Comparison of ENCODE assay signal across 8 cellular contexts in genomic region chr10:113680172-113681111, GRCh38. TPM values are rescaled to one million over a fixed set of nuclear protein-coding genes. Genes with fewer than 3 reads are reported as not detected.
DNase-seq lines count a peak whose midpoint lies in the region; ATAC-seq and TF ChIP-seq lines count a peak whose summit lies in the region.

No MANE protein-coding gene starts in this region.

- ATAC-seq in GM18498 (IDR thresholded peaks at IDR 0.05; ENCODE audit: unreplicated experiment) (peak; percentile 28), HG02885 (IDR thresholded peaks at IDR 0.05; ENCODE audit: poor library complexity, unreplicated experiment) (peak; percentile 9), natural killer cell (peak; percentile 16 to 28 (median 17))

- TF ChIP-seq EP300 in transverse colon (IDR thresholded peaks at IDR 0.05; ENCODE audit: low read depth), result no peak

- H3K27me3 ChIP-seq in transverse colon, result no peaks in the 10 kb centered on the region

- H3K4me1 ChIP-seq in transverse colon, result peaks cover 3 to 23% (median 15%) of the 10 kb centered on the region in 4 donors

- no peaks in the 10 kb centered on the region for H3K36me3 ChIP-seq in transverse colon

- intact Hi-C loops in natural killer cell (cut with micrococcal nuclease), result no loop called here
- intact Hi-C loops in transverse colon (cut with DNase I; ENCODE audit: low total_unique reads), result no loop called here

- no peaks in the 10 kb centered on the region for H3K36me3 Mint-ChIP-seq in natural killer cell

- peaks cover 54 to 61% of the 10 kb centered on the region in 2 donors for H3K4me1 Mint-ChIP-seq in natural killer cell

- H3K9me3 ChIP-seq in transverse colon, result peaks cover 0 to 7% of the 10 kb centered on the region in 2 donors

- H3K4me3 Mint-ChIP-seq in natural killer cell, result peak overlapping the region; percentile 96

- H3K27ac Mint-ChIP-seq in natural killer cell, result peak overlapping the region; percentile 92 to 95

- TF ChIP-seq CTCF in 22Rv1 (IDR thresholded peaks at IDR 0.05), result no peak
- no peak for TF ChIP-seq CTCF in fibroblast of mammary gland (conservative IDR thresholded peaks at IDR 0.05; ENCODE audit: control insufficient read depth, insufficient read depth, low read depth, low read length)
- TF ChIP-seq CTCF in natural killer cell (IDR thresholded peaks at IDR 0.05), result no peak
- TF ChIP-seq CTCF in transverse colon (IDR thresholded peaks at IDR 0.05), result no peak

- TF ChIP-seq POLR2A in transverse colon (IDR thresholded peaks at IDR 0.05), result peak; percentile 71

- H3K4me3 ChIP-seq in fibroblast of mammary gland (ENCODE audit: control insufficient read depth, low read depth, low read length) (peak overlapping the region; percentile 97), transverse colon (peak overlapping the region; percentile 77 to 95 (median 92))

- DNase-seq in NCI-H69 (lab: John Stamatoyannopoulos, UW) (peak; percentile 15), fibroblast of mammary gland (ENCODE audit: low read depth) (peak; percentile 74), natural killer cell (peak; percentile 29), transverse colon (peak; percentile 67)
- peak; percentile 38 for DNase-seq in activated T-cell treated with anti-CD3 and anti-CD28 coated beads, Interleukin-2, amount 50 U/mL, for 1 hour

- peaks cover 0 to 2% of the 10 kb centered on the region in 2 donors for H3K9me3 Mint-ChIP-seq in natural killer cell

- H3K27ac ChIP-seq in 22Rv1, result peak overlapping the region; percentile 73
- peak overlapping the region; percentile 96 to 100 (median 98) for H3K27ac ChIP-seq in transverse colon

- no peaks in the 10 kb centered on the region for H3K27me3 Mint-ChIP-seq in natural killer cell (ENCODE audit: low read depth in 2 of 2)

- in situ Hi-C loops in transverse colon (cut with MboI; ENCODE audit: low pct_ligation_motif_present in 1 of 4, low pct_unique_long_range_greater_than_20kb in 1 of 4, low sequenced_read_pairs in 3 of 4), result no loop called here

- WGBS in transverse colon (ENCODE audit: low coverage in 1 of 2), 2 donors, result 0 to 5% methylated on average over 3 to 20 of the region's 29 CpGs

RNA-seq across cellular contexts. Expression of gene CASP7, which starts 0.7 kb away (rescaled TPM):
- 10 to 100 TPM; 13.4 to 20.0 (median 14.9) TPM for total RNA-seq in natural killer cell
- total RNA-seq in transverse colon, result 100 to 1,000 TPM in 2 of 4 donors, 10 to 100 TPM in 2; 34.0 to 233 (median 101) TPM

RNA-seq across cellular contexts. Expression of gene NRAP, which starts 16.6 kb away (rescaled TPM):
- not detected for total RNA-seq in natural killer cell
- 10 to 100 TPM in 1 of 4 donors, 1 to 10 TPM in 1, under 1 TPM in 1, not detected in 1; 0.16 to 12.3 (median 1.1) TPM for total RNA-seq in transverse colon

Comparison
In these comparisons a context has a peak if more than half of its experiments do, and no peak if none do; other contexts are left out.
1. Peak in every context shown above with its lines: DNase-seq, ATAC-seq, H3K4me3 ChIP-seq and H3K27ac ChIP-seq.
2. DNase-seq: peak in every context shown above with its lines; median percentile 74 in fibroblast of mammary gland; 67 in transverse colon; 38 in activated T-cell treated with anti-CD3 and anti-CD28 coated beads, Interleukin-2, amount 50 U/mL, for 1 hour; 29 in natural killer cell; 15 in NCI-H69.